ENCODE assay signal across 8 cellular contexts in genomic region chrX:79413009-79413408, GRCh38. TPM values are rescaled to one million over a fixed set of nuclear protein-coding genes. Genes with fewer than 3 reads are reported as not detected.
A peak's percentile ranks its signal among the peaks of the same experiment; 100 is the strongest.
DNase-seq lines count a peak whose midpoint lies in the region; ATAC-seq and TF ChIP-seq lines count a peak whose summit lies in the region.

No MANE protein-coding gene starts in this region.

- H3K36me3 ChIP-seq in subcutaneous abdominal adipose tissue (ENCODE audit: control insufficient read depth in 5 of 5, insufficient read depth in 5 of 5, low read length in 5 of 5) (no peaks in the 10 kb centered on the region), testis (ENCODE audit: low read depth, missing control alignments) (no peaks in the 10 kb centered on the region)

- H3K9me3 ChIP-seq in subcutaneous abdominal adipose tissue (ENCODE audit: control insufficient read depth in 5 of 5, low read length in 5 of 5), result no peaks in the 10 kb centered on the region
- H3K9me3 ChIP-seq in testis, result no peaks in the 10 kb centered on the region

- peak overlapping the region; percentile 83 for H3K4me3 Mint-ChIP-seq in activated naive CD4-positive, alpha-beta T cell treated with anti-CD3 and anti-CD28 coated beads, Interleukin-2, amount 50 U/mL, for 24 hours
- peak overlapping the region; percentile 69 for H3K4me3 Mint-ChIP-seq in T-helper 1 cell treated with Interleukin-12 subunit alpha and Interleukin-12 subunit beta and Interleukin-4 antibody, amounts not matched to agents 30 μg/mL and 1 μg/mL, for 36 hours

- H3K27ac ChIP-seq in foreskin keratinocyte (no peak overlapping the region), subcutaneous abdominal adipose tissue (ENCODE audit: low read depth, low read length) (peak overlapping the region; percentile 24), testis (no peak overlapping the region)

- H3K4me1 ChIP-seq in foreskin keratinocyte (no peaks in the 10 kb centered on the region), subcutaneous abdominal adipose tissue (ENCODE audit: control insufficient read depth in 5 of 5, insufficient read depth in 5 of 5, low read length in 5 of 5) (no peaks in the 10 kb centered on the region), testis (peaks cover 3% of the 10 kb centered on the region)

- no peaks in the 10 kb centered on the region for H3K36me3 Mint-ChIP-seq in activated naive CD4-positive, alpha-beta T cell treated with anti-CD3 and anti-CD28 coated beads, Interleukin-2, amount 50 U/mL, for 24 hours
- H3K36me3 Mint-ChIP-seq in T-helper 1 cell treated with Interleukin-12 subunit alpha and Interleukin-12 subunit beta and Interleukin-4 antibody, amounts not matched to agents 30 μg/mL and 1 μg/mL, for 36 hours (ENCODE audit: low read depth), result peaks cover under 1% of the 10 kb centered on the region

- DNase-seq in activated naive CD4-positive, alpha-beta T cell treated with Interleukin-2 at 50 U/mL for 16 hours, result no peak
- DNase-seq in foreskin keratinocyte (peak in 1 of 2 donors; percentile 6), testis (no peak), C1 segment of cervical spinal cord (lab: John Stamatoyannopoulos, UW) (no peak)
- no peak for DNase-seq in NK-92 treated with Interleukin-12 subunit alpha and Interleukin-12 subunit beta, amount 100 ng/mL, for 24 hours (lab: John Stamatoyannopoulos, UW)

- WGBS in testis, 2 donors, result 16 to 20% methylated on average over 4 of the region's 4 CpGs

- ATAC-seq in foreskin keratinocyte, result no peak

- peak overlapping the region; percentile 81 for H3K27ac Mint-ChIP-seq in activated naive CD4-positive, alpha-beta T cell treated with anti-CD3 and anti-CD28 coated beads, Interleukin-2, amount 50 U/mL, for 24 hours
- H3K27ac Mint-ChIP-seq in T-helper 1 cell treated with Interleukin-12 subunit alpha and Interleukin-12 subunit beta and Interleukin-4 antibody, amounts not matched to agents 30 μg/mL and 1 μg/mL, for 36 hours, result no peak overlapping the region

- H3K27me3 ChIP-seq in foreskin keratinocyte (no peaks in the 10 kb centered on the region), subcutaneous abdominal adipose tissue (ENCODE audit: control insufficient read depth in 5 of 5, insufficient read depth in 4 of 5, low read length in 5 of 5) (peaks cover 0 to 2% (median 0%) of the 10 kb centered on the region in 5 donors), testis (no peaks in the 10 kb centered on the region)

- no peak for TF ChIP-seq POLR2A in testis (IDR thresholded peaks at IDR 0.05)

- H3K9ac ChIP-seq in subcutaneous abdominal adipose tissue (ENCODE audit: low read length in 5 of 5), result peak overlapping the region in 3 of 5 donors; percentile 4 to 60 (median 37)

- intact Hi-C loops in testis (cut with DNase I; ENCODE audit: low total_unique reads), result no loop called here

- no peaks in the 10 kb centered on the region for H3K27me3 Mint-ChIP-seq in activated naive CD4-positive, alpha-beta T cell treated with anti-CD3 and anti-CD28 coated beads, Interleukin-2, amount 50 U/mL, for 24 hours
- H3K27me3 Mint-ChIP-seq in T-helper 1 cell treated with Interleukin-12 subunit alpha and Interleukin-12 subunit beta and Interleukin-4 antibody, amounts not matched to agents 30 μg/mL and 1 μg/mL, for 36 hours (ENCODE audit: low read depth), result no peaks in the 10 kb centered on the region

- TF ChIP-seq CTCF in foreskin keratinocyte (conservative IDR thresholded peaks at IDR 0.05) (peak; percentile 57), testis (IDR thresholded peaks at IDR 0.05) (peak in 1 of 3 experiments; percentile 38)

- H3K9me3 Mint-ChIP-seq in activated naive CD4-positive, alpha-beta T cell treated with anti-CD3 and anti-CD28 coated beads, Interleukin-2, amount 50 U/mL, for 24 hours, result no peaks in the 10 kb centered on the region
- H3K9me3 Mint-ChIP-seq in T-helper 1 cell treated with Interleukin-12 subunit alpha and Interleukin-12 subunit beta and Interleukin-4 antibody, amounts not matched to agents 30 μg/mL and 1 μg/mL, for 36 hours, result peaks cover under 1% of the 10 kb centered on the region

- H3K4me1 Mint-ChIP-seq in activated naive CD4-positive, alpha-beta T cell treated with anti-CD3 and anti-CD28 coated beads, Interleukin-2, amount 50 U/mL, for 24 hours, result peaks cover 36% of the 10 kb centered on the region
- peaks cover 14% of the 10 kb centered on the region for H3K4me1 Mint-ChIP-seq in T-helper 1 cell treated with Interleukin-12 subunit alpha and Interleukin-12 subunit beta and Interleukin-4 antibody, amounts not matched to agents 30 μg/mL and 1 μg/mL, for 36 hours (ENCODE audit: low read depth)

- peak overlapping the region; percentile 28 to 64 (median 39) for H3K4me3 ChIP-seq in subcutaneous abdominal adipose tissue (ENCODE audit: low read depth in 1 of 5, low read length in 5 of 5)
- no peak overlapping the region for H3K4me3 ChIP-seq in testis

RNA-seq across cellular contexts. Expression of gene ITM2A, which starts 45.9 kb away (rescaled TPM):
- total RNA-seq in foreskin keratinocyte (9.0 and 13.7 TPM in 2 replicates), testis (10 to 100 TPM in 1 of 2 donors, 1 to 10 TPM in 1; 6.8 to 24.7 TPM)
- polyA plus RNA-seq in foreskin keratinocyte (5.7 and 10.3 TPM in 2 replicates), testis (ENCODE audit: insufficient read depth, low read depth, low replicate concordance) (45.1 TPM)

Comparison
In these comparisons a context has a peak if more than half of its experiments do, and no peak if none do; other contexts are left out.
1. H3K4me3 ChIP-seq: peak in subcutaneous abdominal adipose tissue (5 of 5); none in testis (0 of 2).